In genomic region chr21:37766104-37766503, GRCh38 we compare ENCODE assay signal across 28 cellular contexts.
"Had no signal": no experiment of that assay in that cellular context is flagged by ENCODE, and none has a peak within 500 bp of the region (broad histone marks: within the 10 kb centered on the region; RNA-seq: fewer than 3 reads in every experiment).

No MANE protein-coding gene starts in this region.

- H3K36me3 ChIP-seq: adrenal gland, breast epithelium, Peyer's patch, SJSA1 had no signal

- DNase-seq: activated CD4-positive, alpha-beta T cell treated with anti-CD3 and anti-CD28 coated beads for 36 hours; activated CD4-positive, alpha-beta T cell treated with anti-CD3 and anti-CD28 coated beads, Interleukin-2, amount 10 ng/mL, durations not matched to agents 7 days and 5 days; activated CD4-positive, alpha-beta T cell treated with anti-CD3 and anti-CD28 coated beads, Interleukin-2, amount 50 U/mL, for 48 hours; activated CD8-positive, alpha-beta T cell treated with anti-CD3 and anti-CD28 coated beads, Interleukin-2, amount 10 ng/mL, durations not matched to agents 7 days and 5 days; activated gamma-delta T cell treated with Interleukin-2 at 50 U/mL for 16 hours; activated naive CD4-positive, alpha-beta T cell treated with anti-CD3 and anti-CD28 coated beads for 36 hours; activated T-cell treated with anti-CD3 and anti-CD28 coated beads, Interleukin-2, amount 50 U/mL, for 4 hours; adrenal gland; body of pancreas; Karpas-422; KBM-7; NCI-H1105; NCI-H1417 treated with DMSO at 0.1 percent for 48 hours; NCI-H1694 treated with DMSO at 0.1 percent for 48 hours; NCI-H2029; NCI-H2227 treated with DMSO at 0.1 percent for 48 hours; NCI-H446; NCI-H510A treated with DMSO at 0.1 percent for 48 hours; NCI-H526 treated with DMSO at 0.1 percent for 48 hours; NCI-H774; PC-3; Peyer's patch; RPMI8226; SHP77 treated with DMSO at 0.1 percent for 48 hours; SK-N-SH had no signal

- H3K9me3 ChIP-seq: adrenal gland, body of pancreas, breast epithelium, Peyer's patch, SJSA1, SK-N-SH had no signal

- H3K27me3 ChIP-seq: adrenal gland, body of pancreas, breast epithelium, Peyer's patch, SJSA1 had no signal

- H3K27ac ChIP-seq: adrenal gland, body of pancreas, breast epithelium, Peyer's patch, SJSA1 had no signal

- ATAC-seq: activated CD4-positive, alpha-beta T cell treated with anti-CD3 and anti-CD28 coated beads for 36 hours; activated CD4-positive, CD25-positive, alpha-beta regulatory T cell treated with anti-CD3 and anti-CD28 coated beads, Interleukin-2, amount 50 U/mL, for 24 hours; activated CD8-positive, alpha-beta T cell treated with anti-CD3 and anti-CD28 coated beads, Interleukin-2, amount 10 ng/mL, durations not matched to agents 7 days and 5 days; activated T-cell treated with anti-CD3 and anti-CD28 coated beads, Interleukin-2, amount 50 U/mL, for 4 hours; body of pancreas; PC-3 had no signal

- H3K9me2 ChIP-seq: SK-N-SH had no signal

- H3K4me3 ChIP-seq: adrenal gland, body of pancreas, breast epithelium, Peyer's patch, SJSA1 had no signal

- H3K4me2 ChIP-seq: SK-N-SH had no signal

- H3K4me1 ChIP-seq: adrenal gland, body of pancreas, breast epithelium, Peyer's patch had no signal
